ENCODE assay signal across 8 cellular contexts in the genomic region with DNA sequence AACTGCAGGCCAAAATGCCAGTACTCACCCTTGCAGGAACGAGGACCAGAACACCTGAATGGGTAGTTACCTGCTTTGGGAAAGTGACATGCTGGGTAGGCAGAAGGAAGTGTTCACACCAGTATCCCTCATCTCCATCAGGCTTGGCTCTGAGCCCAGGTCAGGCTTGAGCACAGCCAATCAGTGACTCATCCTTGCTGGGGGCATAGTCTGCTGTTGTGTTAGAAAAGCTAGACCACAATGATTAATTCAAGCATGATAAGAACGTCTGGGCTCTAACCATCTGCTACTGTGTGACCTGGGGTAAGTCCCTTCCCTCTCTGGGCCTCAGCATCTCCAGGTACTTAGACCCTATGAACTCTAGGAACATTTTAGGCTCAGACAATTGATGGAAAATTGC.
DNase-seq lines count a peak whose midpoint lies in the region; ATAC-seq, FAIRE-seq and TF ChIP-seq lines count a peak whose summit lies in the region.

No MANE protein-coding gene starts in this region.

- peak; percentile 54 to 65; a peak in 2 of 5 replicates for TF ChIP-seq EP300 in A549 (IDR thresholded peaks at IDR 0.05)

- peak overlapping the region; percentile 94 to 96 for H3K27ac ChIP-seq in A549

- POLR2A ChIA-PET in A549 (lab: Yijun Ruan, JAX) = interaction anchor here (0.5 to 1.0 kb wide), 2 partner anchors 26 to 256 kb away, joined by 4 to 5 read pairs; no protein-coding TSS in a partner anchor

- peak; percentile 17 to 44; a peak in 2 of 5 replicates for TF ChIP-seq RAD21 in A549 (conservative IDR thresholded peaks at IDR 0.05 in 1 of 2, IDR thresholded peaks at IDR 0.05 in 1 of 2)

- TF ChIP-seq POLR2A in A549 (IDR thresholded peaks at IDR 0.05; ENCODE audit: low read length) = no peak

- FAIRE-seq in A549 (lab: Jason Lieb, UNC) = peak; percentile 72

- 6% methylated on average over 2 of the region's 2 CpGs for WGBS in A549 (ENCODE audit: missing lambda C conversion rate)

- peak overlapping the region; percentile 51 for H3K4me2 ChIP-seq in A549

- H3K4me1 ChIP-seq in A549 = peaks cover 66% of the 10 kb centered on the region

- H3K4me3 ChIP-seq in A549 = no peak overlapping the region

- DNase-seq in A549 (ENCODE audit: low read depth in 1 of 2, low spot score in 1 of 2) (peak; percentile 70 to 91), LoVo (ENCODE audit: low spot score) (peak; percentile 68), astrocyte of the hippocampus (ENCODE audit: low read depth, low spot score) (peak; percentile 97), kidney glomerular epithelial cell (lab: John Stamatoyannopoulos, UW) (peak; percentile 98)
- DNase-seq in stimulated activated CD4-positive, alpha-beta T cell treated with anti-CD3 and anti-CD28 coated beads, Interleukin-4, amount 100 ng/mL, for 4 hours = no peak
- DNase-seq in activated CD4-positive, alpha-beta T cell treated with anti-CD3 and anti-CD28 coated beads for 1 hour = no peak

- H3K9me3 ChIP-seq in A549 = no peaks in the 10 kb centered on the region

- TF ChIP-seq CTCF in A549 (IDR thresholded peaks at IDR 0.05) = no peak

- CTCF ChIA-PET in A549 (lab: Yijun Ruan, JAX) = interaction anchor here (1.0 kb wide), 1 partner anchor 23 kb away, joined by 3 read pairs; no protein-coding TSS in a partner anchor

- peak; percentile 74 to 84 for ATAC-seq in A549
- no peak for ATAC-seq in HG03520 (IDR thresholded peaks at IDR 0.05; ENCODE audit: unreplicated experiment)
- no peak for ATAC-seq in GM21619 (IDR thresholded peaks at IDR 0.05; ENCODE audit: unreplicated experiment)

TF ChIP-seq in A549, 52 proteins besides CTCF, POLR2A, EP300 and RAD21:
- peak; percentile 68 for TF ChIP-seq MAX (IDR thresholded peaks at IDR 0.05)
- TF ChIP-seq JUN (IDR thresholded peaks at IDR 0.05) = peak; percentile 51 to 66; a peak in 2 of 5 replicates
- TF ChIP-seq FOXS1 (CRISPR knock-in tag; IDR thresholded peaks at IDR 0.05) = no peak
- no peak for TF ChIP-seq SREBF2 (IDR thresholded peaks at IDR 0.05)
- peak; percentile 88 for TF ChIP-seq ZFP36 (IDR thresholded peaks at IDR 0.05; ENCODE audit: borderline replicate concordance, partially characterized antibody)
- no peak for TF ChIP-seq ZSCAN20 (CRISPR knock-in tag; IDR thresholded peaks at IDR 0.05)
- TF ChIP-seq SMC3 (IDR thresholded peaks at IDR 0.05) = 0 out of 3 replicates have a peak, but pooled peaks have one; percentile 28
- TF ChIP-seq ELK1 (IDR thresholded peaks at IDR 0.05; ENCODE audit: low read depth, low read length) = no peak
- TF ChIP-seq CEBPB (IDR thresholded peaks at IDR 0.05) = 0 out of 4 replicates have a peak, but pooled peaks of 1 of the 2 experiments have one; percentile 44
- TF ChIP-seq PHF8 (IDR thresholded peaks at IDR 0.05; ENCODE audit: borderline replicate concordance, low read depth) = no peak
- no peak for TF ChIP-seq RFX5 (IDR thresholded peaks at IDR 0.05)
- TF ChIP-seq, protein P1, sequence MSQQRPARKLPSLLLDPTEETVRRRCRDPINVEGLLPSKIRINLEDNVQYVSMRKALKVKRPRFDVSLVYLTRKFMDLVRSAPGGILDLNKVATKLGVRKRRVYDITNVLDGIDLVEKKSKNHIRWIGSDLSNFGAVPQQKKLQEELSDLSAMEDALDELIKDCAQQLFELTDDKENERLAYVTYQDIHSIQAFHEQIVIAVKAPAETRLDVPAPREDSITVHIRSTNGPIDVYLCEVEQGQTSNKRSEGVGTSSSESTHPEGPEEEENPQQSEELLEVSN (IDR thresholded peaks at IDR 0.05; ENCODE audit: borderline replicate concordance, low read depth) = no peak
- TF ChIP-seq EHMT2 (IDR thresholded peaks at IDR 0.05; ENCODE audit: low read depth) = no peak
- TF ChIP-seq HOXA7 (CRISPR knock-in tag; IDR thresholded peaks at IDR 0.05) = no peak
- TF ChIP-seq MYC (IDR thresholded peaks at IDR 0.05; ENCODE audit: borderline replicate concordance, low read length) = no peak
- TF ChIP-seq FOSL2 (IDR thresholded peaks at IDR 0.05) = peak; percentile 74
- TF ChIP-seq FOSL2 (CRISPR knock-in tag; IDR thresholded peaks at IDR 0.05) = peak; percentile 94
- TF ChIP-seq, protein P2, sequence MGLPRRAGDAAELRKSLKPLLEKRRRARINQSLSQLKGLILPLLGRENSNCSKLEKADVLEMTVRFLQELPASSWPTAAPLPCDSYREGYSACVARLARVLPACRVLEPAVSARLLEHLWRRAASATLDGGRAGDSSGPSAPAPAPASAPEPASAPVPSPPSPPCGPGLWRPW (IDR thresholded peaks at IDR 0.05) = no peak
- TF ChIP-seq JUNB (IDR thresholded peaks at IDR 0.05) = peak; percentile 84
- peak; percentile 85; the same call in 1 of the 2 replicates for TF ChIP-seq GATA3 (IDR thresholded peaks at IDR 0.05; ENCODE audit: borderline replicate concordance)
- no peak for TF ChIP-seq CHD2 (IDR thresholded peaks at IDR 0.05; ENCODE audit: low read length, partially characterized antibody)

Comparison
In these comparisons a context has a peak if more than half of its experiments do, and no peak if none do; other contexts are left out.
1. ATAC-seq: peak in A549 (2 of 2); none in HG03520 (single experiment) and GM21619 (single experiment).
2. DNase-seq: peak in A549 (2 of 2), LoVo (single experiment), astrocyte of the hippocampus (single experiment) and kidney glomerular epithelial cell (single experiment); none in stimulated activated CD4-positive, alpha-beta T cell treated with anti-CD3 and anti-CD28 coated beads, Interleukin-4, amount 100 ng/mL, for 4 hours (0 of 2) and activated CD4-positive, alpha-beta T cell treated with anti-CD3 and anti-CD28 coated beads for 1 hour (single experiment).